Comparison of ENCODE assay signal across 7 cellular contexts in the genomic region with DNA sequence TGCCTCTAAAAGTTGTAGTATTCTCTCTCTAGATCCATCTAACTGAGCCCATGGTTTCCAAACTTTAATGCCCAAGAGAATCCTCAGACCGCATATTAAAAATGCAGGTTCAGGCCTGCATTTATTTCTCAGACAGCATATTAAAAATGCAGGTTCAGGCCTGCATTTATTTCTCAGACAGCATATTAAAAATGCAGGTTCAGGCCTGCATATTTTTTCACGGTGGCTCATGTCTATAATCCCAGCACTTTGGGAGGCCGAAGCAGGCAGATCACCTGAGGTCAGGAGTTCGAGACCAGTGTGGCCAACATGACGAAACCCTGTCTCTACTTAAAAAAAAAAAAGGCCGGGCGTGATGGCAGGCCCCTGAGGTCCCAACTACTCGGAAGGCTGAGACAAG.
DNase-seq lines count a peak whose midpoint lies in the region; ATAC-seq, FAIRE-seq and TF ChIP-seq lines count a peak whose summit lies in the region.
"Not testable (repeated sequence)": the region's sequence is repeated elsewhere in the genome, so short reads cannot be mapped to it uniquely, and the experiment has no call there.

No MANE protein-coding gene starts in this region.

- H3K4me2 ChIP-seq in GM23248 (ENCODE audit: unreplicated experiment) = not testable (repeated sequence)

- peak; percentile 54 for ATAC-seq in foreskin keratinocyte

- not testable (repeated sequence) for TF ChIP-seq CTCF in RWPE1 (conservative IDR thresholded peaks at IDR 0.05; ENCODE audit: low read depth); bronchial epithelial cell (IDR thresholded peaks at IDR 0.05; ENCODE audit: insufficient read depth, low read length, severe bottlenecking); foreskin keratinocyte (conservative IDR thresholded peaks at IDR 0.05); liver (IDR thresholded peaks at IDR 0.05; ENCODE audit: low read depth, low read length, missing input control); prostate gland (IDR thresholded peaks at IDR 0.05); suprapubic skin (IDR thresholded peaks at IDR 0.05)

- in situ Hi-C loops in GM23248 (cut with MboI) = not testable (repeated sequence)

- DNase-seq in GM23248; RWPE1 (ENCODE audit: low spot score); suprapubic skin (ENCODE audit: low spot score in 2 of 2): not testable (repeated sequence)
- DNase-seq in bronchial epithelial cell (ENCODE audit: low read depth) (peak; percentile 81), foreskin keratinocyte (peak; percentile 59 to 78), prostate gland (ENCODE audit: low spot score) (peak; percentile 22)

- H3K4me1 ChIP-seq in GM23248 (ENCODE audit: insufficient read depth) = peaks cover 49% of the 10 kb centered on the region
- H3K4me1 ChIP-seq in foreskin keratinocyte = peaks cover 22% of the 10 kb centered on the region
- peaks cover 10 to 33% (median 25%) of the 10 kb centered on the region in 4 donors for H3K4me1 ChIP-seq in liver (ENCODE audit: control insufficient read depth in 4 of 4, insufficient read depth in 4 of 4, low read length in 3 of 4)
- not testable (repeated sequence) for H3K4me1 ChIP-seq in prostate gland (replicated peaks)
- peaks cover 20% of the 10 kb centered on the region for H3K4me1 ChIP-seq in suprapubic skin

- H3K9ac ChIP-seq in GM23248; liver (ENCODE audit: low read depth in 1 of 2, low read length in 2 of 2): not testable (repeated sequence)

- WGBS in GM23248 (ENCODE audit: low coverage in 1 of 2, low lambda C conversion rate in 2 of 2, missing lambda C conversion rate in 2 of 2), 2 experiments = 84 to 86% methylated on average over 7 to 8 of the region's 8 CpGs
- 89% methylated on average over 8 of the region's 8 CpGs for WGBS in liver
- WGBS in prostate gland = 70% methylated on average over 8 of the region's 8 CpGs
- 58% methylated on average over 8 of the region's 8 CpGs for WGBS in suprapubic skin

- H3K79me2 ChIP-seq in GM23248 (ENCODE audit: insufficient read depth) = peaks cover 97% of the 10 kb centered on the region

- H3K27ac ChIP-seq in GM23248 (peak overlapping the region; percentile 89), RWPE1 (peak overlapping the region; percentile 77), foreskin keratinocyte (peak overlapping the region; percentile 84), liver (ENCODE audit: low read depth in 1 of 2, low read length in 2 of 2) (peak overlapping the region; percentile 84 to 98), prostate gland (peak overlapping the region; percentile 47 to 70), suprapubic skin (peak overlapping the region; percentile 76)

- not testable (repeated sequence) for TF ChIP-seq RAD21 in liver (IDR thresholded peaks at IDR 0.05)

- peaks cover 56% of the 10 kb centered on the region for H3F3A ChIP-seq in GM23248 (ENCODE audit: insufficient read depth)

- not testable (repeated sequence) for TF ChIP-seq POLR2A in prostate gland (IDR thresholded peaks at IDR 0.05); suprapubic skin (IDR thresholded peaks at IDR 0.05)

- not testable (repeated sequence) for FAIRE-seq in bronchial epithelial cell (lab: Jason Lieb, UNC)

- intact Hi-C loops in prostate gland (cut with DNase I) = not testable (repeated sequence)

- not testable (repeated sequence) for H2AFZ ChIP-seq in GM23248

- POLR2A ChIA-PET in RWPE1 (lab: Yijun Ruan, JAX; ENCODE audit: low non-redundant PET) = not testable (repeated sequence)

- not testable (repeated sequence) for TF ChIP-seq EP300 in suprapubic skin (IDR thresholded peaks at IDR 0.05)

- H3K9me3 ChIP-seq in GM23248 (ENCODE audit: low read depth); liver (ENCODE audit: control insufficient read depth in 4 of 4, low read length in 3 of 4); prostate gland; suprapubic skin: not testable (repeated sequence)

- H4K20me1 ChIP-seq in GM23248 (ENCODE audit: insufficient read depth) = not testable (repeated sequence)

- not testable (repeated sequence) for H3K4me3 ChIP-seq in GM23248; bronchial epithelial cell (ENCODE audit: low read depth, low read length); liver (ENCODE audit: low read depth in 1 of 3, low read length in 3 of 3); prostate gland; suprapubic skin

- CTCF ChIA-PET in RWPE1 (lab: Yijun Ruan, JAX) = not testable (repeated sequence)

- H3K27me3 ChIP-seq in GM23248 (replicated peaks; ENCODE audit: insufficient read depth); bronchial epithelial cell (ENCODE audit: control insufficient read depth, insufficient read depth, low read length); foreskin keratinocyte; liver (ENCODE audit: control insufficient read depth in 4 of 4, insufficient read depth in 4 of 4, low read length in 3 of 4); prostate gland (replicated peaks; ENCODE audit: insufficient read depth); suprapubic skin: not testable (repeated sequence)

- H3K36me3 ChIP-seq in GM23248 (ENCODE audit: low read depth); bronchial epithelial cell (ENCODE audit: control insufficient read depth, insufficient read depth, low read length); liver (ENCODE audit: control insufficient read depth in 4 of 4, insufficient read depth in 3 of 4, low read depth in 1 of 4, low read length in 3 of 4); prostate gland; suprapubic skin: not testable (repeated sequence)

- not testable (repeated sequence) for H3K9me2 ChIP-seq in GM23248 (ENCODE audit: insufficient read depth)
